24 cellular contexts compared by ENCODE assay signal in genomic region chr16:72794986-72795385, GRCh38.
A peak's percentile ranks its signal among the peaks of the same experiment; 100 is the strongest.
DNase-seq lines count a peak whose midpoint lies in the region; ATAC-seq and TF ChIP-seq lines count a peak whose summit lies in the region.
"Had no signal": no experiment of that assay in that cellular context is flagged by ENCODE, and none has a peak within 500 bp of the region (broad histone marks: within the 10 kb centered on the region; RNA-seq: fewer than 3 reads in every experiment).

No MANE protein-coding gene starts in this region.

- H3K14ac ChIP-seq in mesenchymal stem cell (ENCODE audit: low read length in 2 of 2) = no peak overlapping the region

- no peaks in the 10 kb centered on the region for H3K27me3 Mint-ChIP-seq in stimulated activated naive CD8-positive, alpha-beta T cell treated with anti-CD3 and anti-CD28 coated beads, Interleukin-15, amount 100 ng/mL, for 72 hours
- H3K27me3 Mint-ChIP-seq in osteocyte (ENCODE audit: unreplicated experiment) = no peaks in the 10 kb centered on the region
- no peaks in the 10 kb centered on the region for H3K27me3 Mint-ChIP-seq in activated CD4-positive, alpha-beta T cell treated with anti-CD3 and anti-CD28 coated beads, Interleukin-2, amount 10 ng/mL, durations not matched to agents 7 days and 5 days
- H3K27me3 Mint-ChIP-seq: CD8-positive, alpha-beta memory T cell had no signal

- H2AFZ ChIP-seq in mesenchymal stem cell (ENCODE audit: low read depth, low read length) = no peak overlapping the region

- peaks cover 84% of the 10 kb centered on the region for H3K36me3 Mint-ChIP-seq in osteocyte (ENCODE audit: unreplicated experiment)
- H3K36me3 Mint-ChIP-seq in activated CD4-positive, alpha-beta T cell treated with anti-CD3 and anti-CD28 coated beads, Interleukin-2, amount 10 ng/mL, durations not matched to agents 7 days and 5 days (ENCODE audit: low read depth) = no peaks in the 10 kb centered on the region

- H2BK120ac ChIP-seq in mesenchymal stem cell (ENCODE audit: low read depth, low read length) = no peak overlapping the region

- no peaks in the 10 kb centered on the region for H3K4me1 ChIP-seq in mesenchymal stem cell (ENCODE audit: control insufficient read depth, insufficient read depth, low read depth, low read length)
- H3K4me1 ChIP-seq: A549, BE2C, HAP-1 had no signal

- CTCF ChIA-PET in activated CD4-positive, alpha-beta T cell treated with anti-CD3 and anti-CD28 coated beads, Interleukin-2, amount 10 ng/mL, durations not matched to agents 7 days and 5 days (lab: Charles Lee) = no interaction called here

- TF ChIP-seq CTCF in osteocyte (IDR thresholded peaks at IDR 0.05) = no peak

- H3K4me1 Mint-ChIP-seq in stimulated activated naive CD8-positive, alpha-beta T cell treated with anti-CD3 and anti-CD28 coated beads, Interleukin-15, amount 100 ng/mL, for 72 hours = no peaks in the 10 kb centered on the region
- peaks cover under 1% of the 10 kb centered on the region for H3K4me1 Mint-ChIP-seq in osteocyte (ENCODE audit: unreplicated experiment)
- no peaks in the 10 kb centered on the region for H3K4me1 Mint-ChIP-seq in activated CD4-positive, alpha-beta T cell treated with anti-CD3 and anti-CD28 coated beads, Interleukin-2, amount 10 ng/mL, durations not matched to agents 7 days and 5 days
- H3K4me1 Mint-ChIP-seq: CD14-positive monocyte; CD8-positive, alpha-beta memory T cell had no signal

- peaks cover 52 to 89% of the 10 kb centered on the region in 2 experiments for H3K36me3 ChIP-seq in mesenchymal stem cell (ENCODE audit: control insufficient read depth in 1 of 2, insufficient read depth in 2 of 2, low read depth in 1 of 2, low read length in 2 of 2)

- H3K27ac ChIP-seq in mesenchymal stem cell (ENCODE audit: low read length, poor library complexity, severe bottlenecking) = no peak overlapping the region
- H3K27ac ChIP-seq: A549; BLaER1 treated with 17β-estradiol and CSF1 and Interleukin-3, amounts not matched to agents 10 nM and 100 nM had no signal

- H3K4ac ChIP-seq in mesenchymal stem cell (ENCODE audit: low read depth in 1 of 2, low read length in 2 of 2) = no peak overlapping the region

- DNase-seq in stimulated activated naive CD8-positive, alpha-beta T cell treated with anti-CD3 and anti-CD28 coated beads, Interleukin-15, amount 100 ng/mL, for 72 hours = no peak
- no peak for DNase-seq in stimulated activated naive CD8-positive, alpha-beta T cell treated with anti-CD3 and anti-CD28 coated beads, Interleukin-15, Interleukin-2, amounts not matched to agents 100 U/mL and 50 U/mL, for 24 hours
- DNase-seq in mesenchymal stem cell (no peak), osteocyte (ENCODE audit: extremely low spot score, unreplicated experiment) (no peak), medulla oblongata (ENCODE audit: extremely low spot score) (no peak)
- no peak for DNase-seq in activated naive CD4-positive, alpha-beta T cell treated with anti-CD3 and anti-CD28 coated beads, Interleukin-2, amount 50 U/mL, for 16 hours
- DNase-seq in activated CD4-positive, alpha-beta T cell treated with anti-CD3 and anti-CD28 coated beads, Interleukin-2, amount 10 ng/mL, durations not matched to agents 7 days and 5 days = no peak
- DNase-seq: 8988T; ACHN; AML-193; BE2C; CD4-positive, alpha-beta T cell; CD8-positive, alpha-beta memory T cell; DMS 273 treated with DMSO at 0.1 percent for 48 hours; DMS79; EL; GDM1; GOT3; HFFc6 had no signal

- H2AK5ac ChIP-seq in mesenchymal stem cell (ENCODE audit: low read length, severe bottlenecking) = no peak overlapping the region

- H3K9me3 Mint-ChIP-seq in stimulated activated naive CD8-positive, alpha-beta T cell treated with anti-CD3 and anti-CD28 coated beads, Interleukin-15, amount 100 ng/mL, for 72 hours = no peaks in the 10 kb centered on the region
- H3K9me3 Mint-ChIP-seq in osteocyte (ENCODE audit: unreplicated experiment) = no peaks in the 10 kb centered on the region
- H3K9me3 Mint-ChIP-seq in activated CD4-positive, alpha-beta T cell treated with anti-CD3 and anti-CD28 coated beads, Interleukin-2, amount 10 ng/mL, durations not matched to agents 7 days and 5 days = no peaks in the 10 kb centered on the region
- H3K9me3 Mint-ChIP-seq: CD4-positive, alpha-beta T cell; HFFc6 had no signal

- H3K27ac Mint-ChIP-seq in stimulated activated naive CD8-positive, alpha-beta T cell treated with anti-CD3 and anti-CD28 coated beads, Interleukin-15, amount 100 ng/mL, for 72 hours = peak overlapping the region in 1 of 2 donors; percentile 92
- peak overlapping the region; percentile 27 for H3K27ac Mint-ChIP-seq in osteocyte (ENCODE audit: unreplicated experiment)
- H3K27ac Mint-ChIP-seq in activated CD4-positive, alpha-beta T cell treated with anti-CD3 and anti-CD28 coated beads, Interleukin-2, amount 10 ng/mL, durations not matched to agents 7 days and 5 days = no peak overlapping the region
- H3K27ac Mint-ChIP-seq: CD4-positive, alpha-beta T cell; CD8-positive, alpha-beta memory T cell; HFFc6 had no signal

- no peak overlapping the region for H3K9ac ChIP-seq in mesenchymal stem cell (ENCODE audit: low read length)
- H3K9ac ChIP-seq: BLaER1 treated with 17β-estradiol and CSF1 and Interleukin-3, amounts not matched to agents 10 nM and 100 nM had no signal

- H3K4me3 Mint-ChIP-seq in stimulated activated naive CD8-positive, alpha-beta T cell treated with anti-CD3 and anti-CD28 coated beads, Interleukin-15, amount 100 ng/mL, for 72 hours = no peak overlapping the region
- no peak overlapping the region for H3K4me3 Mint-ChIP-seq in osteocyte (ENCODE audit: unreplicated experiment)
- no peak overlapping the region for H3K4me3 Mint-ChIP-seq in activated CD4-positive, alpha-beta T cell treated with anti-CD3 and anti-CD28 coated beads, Interleukin-2, amount 10 ng/mL, durations not matched to agents 7 days and 5 days
- H3K4me3 Mint-ChIP-seq: CD14-positive monocyte; CD4-positive, alpha-beta T cell; CD8-positive, alpha-beta memory T cell; HFFc6 had no signal

- no peak overlapping the region for H2BK5ac ChIP-seq in mesenchymal stem cell (ENCODE audit: low read depth, low read length, poor library complexity, severe bottlenecking)

- no peak overlapping the region for H3K4me3 ChIP-seq in mesenchymal stem cell (ENCODE audit: insufficient read depth in 1 of 2, low read depth in 1 of 2, low read length in 2 of 2)
- H3K4me3 ChIP-seq: A549; BLaER1 treated with 17β-estradiol and CSF1 and Interleukin-3, amounts not matched to agents 10 nM and 100 nM; GM12878; HAP-1 had no signal

- 96% methylated on average over 9 of the region's 9 CpGs for WGBS in mesenchymal stem cell

- no peak overlapping the region for H2BK12ac ChIP-seq in mesenchymal stem cell (ENCODE audit: low read length in 2 of 2)

- no peak overlapping the region for H3K18ac ChIP-seq in mesenchymal stem cell (ENCODE audit: low read depth in 1 of 2, low read length in 2 of 2)

- H3K9me3 ChIP-seq in mesenchymal stem cell (ENCODE audit: control insufficient read depth, low read length) = no peaks in the 10 kb centered on the region
- H3K9me3 ChIP-seq: A549, BE2C, HAP-1 had no signal

- no peak overlapping the region for H3K23ac ChIP-seq in mesenchymal stem cell (ENCODE audit: low read length in 2 of 2)

- POLR2A ChIA-PET in activated CD4-positive, alpha-beta T cell treated with anti-CD3 and anti-CD28 coated beads, Interleukin-2, amount 10 ng/mL, durations not matched to agents 7 days and 5 days (lab: Charles Lee) = no interaction called here

- no peaks in the 10 kb centered on the region for H3K79me1 ChIP-seq in mesenchymal stem cell (replicated peaks; ENCODE audit: low read length, poor library complexity, severe bottlenecking)

- no peak overlapping the region for H4K8ac ChIP-seq in mesenchymal stem cell (ENCODE audit: low read length)

- no peak overlapping the region for H3K4me2 ChIP-seq in mesenchymal stem cell (ENCODE audit: low read length, poor library complexity, severe bottlenecking)
- H3K4me2 ChIP-seq: A549; BLaER1 treated with 17β-estradiol and CSF1 and Interleukin-3, amounts not matched to agents 10 nM and 100 nM had no signal

- peak overlapping the region; percentile 10 for H4K91ac ChIP-seq in mesenchymal stem cell (ENCODE audit: low read length)

- peak; percentile 17 for ATAC-seq in stimulated activated naive CD8-positive, alpha-beta T cell treated with anti-CD3 and anti-CD28 coated beads, Interleukin-15, amount 100 ng/mL, for 72 hours
- no peak for ATAC-seq in stimulated activated naive CD8-positive, alpha-beta T cell treated with anti-CD3 and anti-CD28 coated beads, Interleukin-15, Interleukin-2, amounts not matched to agents 100 U/mL and 50 U/mL, for 24 hours
- ATAC-seq: A549, GM12878 had no signal

- no peak overlapping the region for H2BK15ac ChIP-seq in mesenchymal stem cell (ENCODE audit: low read depth, poor library complexity, severe bottlenecking)

- H3K27me3 ChIP-seq in mesenchymal stem cell (ENCODE audit: control insufficient read depth in 1 of 2, insufficient read depth in 1 of 2, low read length in 2 of 2) = no peaks in the 10 kb centered on the region
- H3K27me3 ChIP-seq: BE2C; BLaER1 treated with 17β-estradiol and CSF1 and Interleukin-3, amounts not matched to agents 10 nM and 100 nM had no signal
